1 cellular context compared by ENCODE assay signal in the genomic region with DNA sequence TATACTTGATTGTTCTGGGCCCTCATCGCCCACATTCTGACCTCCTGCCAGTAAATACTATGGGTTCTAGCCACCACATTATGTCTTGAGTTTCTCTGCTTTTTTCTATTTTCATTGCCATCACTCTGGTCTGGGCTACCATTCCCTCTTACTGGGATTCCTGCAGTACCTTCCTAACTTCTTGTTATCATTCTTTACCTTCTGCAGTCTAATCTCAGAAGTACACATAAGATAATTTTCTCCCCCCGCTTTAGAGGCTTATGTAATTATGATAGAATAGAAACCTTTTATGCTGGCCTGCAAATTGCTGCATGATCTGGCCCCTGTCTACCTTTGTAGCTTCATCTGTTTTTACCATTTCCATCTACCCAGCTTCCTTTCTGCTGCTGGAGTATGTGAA.
TF ChIP-seq lines count a peak whose summit lies in the region.

No MANE protein-coding gene starts in this region.

TF ChIP-seq in K562, 482 proteins besides CTCF, POLR2A, EP300 and RAD21 (continued from another document and continues in another):
- 0 out of 2 replicates have a peak, but pooled peaks have one; percentile 29 for TF ChIP-seq GATA2 (CRISPR knock-in tag; IDR thresholded peaks at IDR 0.05)
- no peak for TF ChIP-seq ZNF583 (CRISPR knock-in tag; IDR thresholded peaks at IDR 0.05)
- TF ChIP-seq ZNF224 (CRISPR knock-in tag; IDR thresholded peaks at IDR 0.05), result no peak
- TF ChIP-seq SOX6 (IDR thresholded peaks at IDR 0.05), result peak; percentile 66; the same call in 1 of the 2 replicates
- no peak for TF ChIP-seq BRD4 (IDR thresholded peaks at IDR 0.05)
- no peak for TF ChIP-seq ZNF134 (CRISPR knock-in tag; conservative IDR thresholded peaks at IDR 0.05)
- TF ChIP-seq ZKSCAN3 (CRISPR knock-in tag; IDR thresholded peaks at IDR 0.05), result no peak
- TF ChIP-seq ZNF707 (CRISPR knock-in tag; conservative IDR thresholded peaks at IDR 0.05), result no peak
- TF ChIP-seq ZBTB8A (IDR thresholded peaks at IDR 0.05; ENCODE audit: partially characterized antibody), result no peak
- TF ChIP-seq MEF2D (tag; conservative IDR thresholded peaks at IDR 0.05; ENCODE audit: low read depth), result no peak
- TF ChIP-seq ZBTB1 (CRISPR knock-in tag; IDR thresholded peaks at IDR 0.05; ENCODE audit: borderline replicate concordance, low read depth), result no peak
- TF ChIP-seq ZNF174 (CRISPR knock-in tag; IDR thresholded peaks at IDR 0.05), result no peak
- TF ChIP-seq RB1 (IDR thresholded peaks at IDR 0.05; ENCODE audit: low read depth), result no peak
- no peak for TF ChIP-seq NR2C2 (CRISPR knock-in tag; IDR thresholded peaks at IDR 0.05)
- no peak for TF ChIP-seq NR2C2 (tag; IDR thresholded peaks at IDR 0.05)
- peak; percentile 80 for TF ChIP-seq TEAD4 (IDR thresholded peaks at IDR 0.05; ENCODE audit: low read length)
- no peak for TF ChIP-seq TEAD4 (CRISPR knock-in tag; IDR thresholded peaks at IDR 0.05; ENCODE audit: borderline replicate concordance)
- TF ChIP-seq, protein P1, sequence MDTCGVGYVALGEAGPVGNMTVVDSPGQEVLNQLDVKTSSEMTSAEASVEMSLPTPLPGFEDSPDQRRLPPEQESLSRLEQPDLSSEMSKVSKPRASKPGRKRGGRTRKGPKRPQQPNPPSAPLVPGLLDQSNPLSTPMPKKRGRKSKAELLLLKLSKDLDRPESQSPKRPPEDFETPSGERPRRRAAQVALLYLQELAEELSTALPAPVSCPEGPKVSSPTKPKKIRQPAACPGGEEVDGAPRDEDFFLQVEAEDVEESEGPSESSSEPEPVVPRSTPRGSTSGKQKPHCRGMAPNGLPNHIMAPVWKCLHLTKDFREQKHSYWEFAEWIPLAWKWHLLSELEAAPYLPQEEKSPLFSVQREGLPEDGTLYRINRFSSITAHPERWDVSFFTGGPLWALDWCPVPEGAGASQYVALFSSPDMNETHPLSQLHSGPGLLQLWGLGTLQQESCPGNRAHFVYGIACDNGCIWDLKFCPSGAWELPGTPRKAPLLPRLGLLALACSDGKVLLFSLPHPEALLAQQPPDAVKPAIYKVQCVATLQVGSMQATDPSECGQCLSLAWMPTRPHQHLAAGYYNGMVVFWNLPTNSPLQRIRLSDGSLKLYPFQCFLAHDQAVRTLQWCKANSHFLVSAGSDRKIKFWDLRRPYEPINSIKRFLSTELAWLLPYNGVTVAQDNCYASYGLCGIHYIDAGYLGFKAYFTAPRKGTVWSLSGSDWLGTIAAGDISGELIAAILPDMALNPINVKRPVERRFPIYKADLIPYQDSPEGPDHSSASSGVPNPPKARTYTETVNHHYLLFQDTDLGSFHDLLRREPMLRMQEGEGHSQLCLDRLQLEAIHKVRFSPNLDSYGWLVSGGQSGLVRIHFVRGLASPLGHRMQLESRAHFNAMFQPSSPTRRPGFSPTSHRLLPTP (IDR thresholded peaks at IDR 0.05; ENCODE audit: borderline replicate concordance, extremely low read depth, insufficient read length), result no peak
- no peak for TF ChIP-seq ZNF146 (CRISPR knock-in tag; IDR thresholded peaks at IDR 0.05; ENCODE audit: unreplicated experiment)
- TF ChIP-seq, protein P2, sequence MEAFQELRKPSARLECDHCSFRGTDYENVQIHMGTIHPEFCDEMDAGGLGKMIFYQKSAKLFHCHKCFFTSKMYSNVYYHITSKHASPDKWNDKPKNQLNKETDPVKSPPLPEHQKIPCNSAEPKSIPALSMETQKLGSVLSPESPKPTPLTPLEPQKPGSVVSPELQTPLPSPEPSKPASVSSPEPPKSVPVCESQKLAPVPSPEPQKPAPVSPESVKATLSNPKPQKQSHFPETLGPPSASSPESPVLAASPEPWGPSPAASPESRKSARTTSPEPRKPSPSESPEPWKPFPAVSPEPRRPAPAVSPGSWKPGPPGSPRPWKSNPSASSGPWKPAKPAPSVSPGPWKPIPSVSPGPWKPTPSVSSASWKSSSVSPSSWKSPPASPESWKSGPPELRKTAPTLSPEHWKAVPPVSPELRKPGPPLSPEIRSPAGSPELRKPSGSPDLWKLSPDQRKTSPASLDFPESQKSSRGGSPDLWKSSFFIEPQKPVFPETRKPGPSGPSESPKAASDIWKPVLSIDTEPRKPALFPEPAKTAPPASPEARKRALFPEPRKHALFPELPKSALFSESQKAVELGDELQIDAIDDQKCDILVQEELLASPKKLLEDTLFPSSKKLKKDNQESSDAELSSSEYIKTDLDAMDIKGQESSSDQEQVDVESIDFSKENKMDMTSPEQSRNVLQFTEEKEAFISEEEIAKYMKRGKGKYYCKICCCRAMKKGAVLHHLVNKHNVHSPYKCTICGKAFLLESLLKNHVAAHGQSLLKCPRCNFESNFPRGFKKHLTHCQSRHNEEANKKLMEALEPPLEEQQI (IDR thresholded peaks at IDR 0.05), result peak; percentile 58; the same call in 1 of the 2 replicates
- no peak for TF ChIP-seq KAT2B (IDR thresholded peaks at IDR 0.05; ENCODE audit: low read depth, low read length)
- TF ChIP-seq PHF21A (IDR thresholded peaks at IDR 0.05; ENCODE audit: borderline replicate concordance, low read depth), result no peak
- TF ChIP-seq MECOM (CRISPR knock-in tag; IDR thresholded peaks at IDR 0.05), result no peak
- TF ChIP-seq ZNF668 (CRISPR knock-in tag; IDR thresholded peaks at IDR 0.05), result no peak
- TF ChIP-seq, protein P3, sequence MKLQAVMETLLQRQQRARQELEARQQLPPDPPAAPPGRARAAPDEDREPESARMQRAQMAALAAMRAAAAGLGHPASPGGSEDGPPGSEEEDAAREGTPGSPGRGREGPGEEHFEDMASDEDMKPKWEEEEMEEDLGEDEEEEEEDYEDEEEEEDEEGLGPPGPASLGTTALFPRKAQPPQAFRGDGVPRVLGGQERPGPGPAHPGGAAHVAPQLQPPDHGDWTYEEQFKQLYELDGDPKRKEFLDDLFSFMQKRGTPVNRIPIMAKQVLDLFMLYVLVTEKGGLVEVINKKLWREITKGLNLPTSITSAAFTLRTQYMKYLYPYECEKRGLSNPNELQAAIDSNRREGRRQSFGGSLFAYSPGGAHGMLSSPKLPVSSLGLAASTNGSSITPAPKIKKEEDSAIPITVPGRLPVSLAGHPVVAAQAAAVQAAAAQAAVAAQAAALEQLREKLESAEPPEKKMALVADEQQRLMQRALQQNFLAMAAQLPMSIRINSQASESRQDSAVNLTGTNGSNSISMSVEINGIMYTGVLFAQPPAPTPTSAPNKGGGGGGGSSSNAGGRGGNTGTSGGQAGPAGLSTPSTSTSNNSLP (IDR thresholded peaks at IDR 0.05; ENCODE audit: borderline replicate concordance, low read depth, low read length), result peak; percentile 71; the same call in 1 of the 2 replicates
- no peak for TF ChIP-seq FOXK1 (CRISPR knock-in tag; IDR thresholded peaks at IDR 0.05; ENCODE audit: borderline replicate concordance)
- TF ChIP-seq ZNF780A (CRISPR knock-in tag; IDR thresholded peaks at IDR 0.05), result no peak
- no peak for TF ChIP-seq HDAC6 (IDR thresholded peaks at IDR 0.05; ENCODE audit: low read depth, low read length)
- TF ChIP-seq DMBX1 (CRISPR knock-in tag; IDR thresholded peaks at IDR 0.05; ENCODE audit: borderline replicate concordance), result no peak
- TF ChIP-seq, protein P4, sequence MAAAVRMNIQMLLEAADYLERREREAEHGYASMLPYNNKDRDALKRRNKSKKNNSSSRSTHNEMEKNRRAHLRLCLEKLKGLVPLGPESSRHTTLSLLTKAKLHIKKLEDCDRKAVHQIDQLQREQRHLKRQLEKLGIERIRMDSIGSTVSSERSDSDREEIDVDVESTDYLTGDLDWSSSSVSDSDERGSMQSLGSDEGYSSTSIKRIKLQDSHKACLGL (CRISPR knock-in tag; IDR thresholded peaks at IDR 0.05; ENCODE audit: borderline replicate concordance, poor library complexity, severe bottlenecking), result no peak
- TF ChIP-seq CAMTA2 (CRISPR knock-in tag; conservative IDR thresholded peaks at IDR 0.05), result no peak
- TF ChIP-seq SAFB2 (IDR thresholded peaks at IDR 0.05; ENCODE audit: borderline replicate concordance, low read depth, low read length, severe bottlenecking), result no peak
- TF ChIP-seq POLR3A (IDR thresholded peaks at IDR 0.05; ENCODE audit: borderline replicate concordance, extremely low read depth, insufficient read depth, insufficient read length), result no peak
- TF ChIP-seq CBFA2T3 (IDR thresholded peaks at IDR 0.05), result peak; percentile 87
- TF ChIP-seq TBL1XR1 (IDR thresholded peaks at IDR 0.05; ENCODE audit: low read length in 2 of 2), result 0 out of 4 replicates have a peak, but pooled peaks of 1 of the 2 experiments have one; percentile 53
- TF ChIP-seq RFX1 (IDR thresholded peaks at IDR 0.05), result no peak
- no peak for TF ChIP-seq SMARCC2 (IDR thresholded peaks at IDR 0.05; ENCODE audit: low read depth)
- TF ChIP-seq, protein P5, sequence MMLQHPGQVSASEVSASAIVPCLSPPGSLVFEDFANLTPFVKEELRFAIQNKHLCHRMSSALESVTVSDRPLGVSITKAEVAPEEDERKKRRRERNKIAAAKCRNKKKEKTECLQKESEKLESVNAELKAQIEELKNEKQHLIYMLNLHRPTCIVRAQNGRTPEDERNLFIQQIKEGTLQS (IDR thresholded peaks at IDR 0.05), result no peak
- TF ChIP-seq, protein P5 (CRISPR knock-in tag; conservative IDR thresholded peaks at IDR 0.05), result no peak
- TF ChIP-seq RBM17 (IDR thresholded peaks at IDR 0.05; ENCODE audit: borderline replicate concordance, low read depth, low read length), result no peak
- no peak for TF ChIP-seq HMG20A (CRISPR knock-in tag; conservative IDR thresholded peaks at IDR 0.05)
- TF ChIP-seq ZNF431 (CRISPR knock-in tag; IDR thresholded peaks at IDR 0.05), result no peak
- peak in 1 of 2 experiments; percentile 20; a peak in 1 of 4 replicates for TF ChIP-seq FOXA3 (CRISPR knock-in tag; conservative IDR thresholded peaks at IDR 0.05 in 1 of 2, IDR thresholded peaks at IDR 0.05 in 1 of 2)
- TF ChIP-seq, protein P6, sequence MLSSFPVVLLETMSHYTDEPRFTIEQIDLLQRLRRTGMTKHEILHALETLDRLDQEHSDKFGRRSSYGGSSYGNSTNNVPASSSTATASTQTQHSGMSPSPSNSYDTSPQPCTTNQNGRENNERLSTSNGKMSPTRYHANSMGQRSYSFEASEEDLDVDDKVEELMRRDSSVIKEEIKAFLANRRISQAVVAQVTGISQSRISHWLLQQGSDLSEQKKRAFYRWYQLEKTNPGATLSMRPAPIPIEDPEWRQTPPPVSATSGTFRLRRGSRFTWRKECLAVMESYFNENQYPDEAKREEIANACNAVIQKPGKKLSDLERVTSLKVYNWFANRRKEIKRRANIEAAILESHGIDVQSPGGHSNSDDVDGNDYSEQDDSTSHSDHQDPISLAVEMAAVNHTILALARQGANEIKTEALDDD (IDR thresholded peaks at IDR 0.05), result no peak
- TF ChIP-seq, protein P7, sequence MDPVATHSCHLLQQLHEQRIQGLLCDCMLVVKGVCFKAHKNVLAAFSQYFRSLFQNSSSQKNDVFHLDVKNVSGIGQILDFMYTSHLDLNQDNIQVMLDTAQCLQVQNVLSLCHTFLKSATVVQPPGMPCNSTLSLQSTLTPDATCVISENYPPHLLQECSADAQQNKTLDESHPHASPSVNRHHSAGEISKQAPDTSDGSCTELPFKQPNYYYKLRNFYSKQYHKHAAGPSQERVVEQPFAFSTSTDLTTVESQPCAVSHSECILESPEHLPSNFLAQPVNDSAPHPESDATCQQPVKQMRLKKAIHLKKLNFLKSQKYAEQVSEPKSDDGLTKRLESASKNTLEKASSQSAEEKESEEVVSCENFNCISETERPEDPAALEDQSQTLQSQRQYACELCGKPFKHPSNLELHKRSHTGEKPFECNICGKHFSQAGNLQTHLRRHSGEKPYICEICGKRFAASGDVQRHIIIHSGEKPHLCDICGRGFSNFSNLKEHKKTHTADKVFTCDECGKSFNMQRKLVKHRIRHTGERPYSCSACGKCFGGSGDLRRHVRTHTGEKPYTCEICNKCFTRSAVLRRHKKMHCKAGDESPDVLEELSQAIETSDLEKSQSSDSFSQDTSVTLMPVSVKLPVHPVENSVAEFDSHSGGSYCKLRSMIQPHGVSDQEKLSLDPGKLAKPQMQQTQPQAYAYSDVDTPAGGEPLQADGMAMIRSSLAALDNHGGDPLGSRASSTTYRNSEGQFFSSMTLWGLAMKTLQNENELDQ (CRISPR knock-in tag; IDR thresholded peaks at IDR 0.05; ENCODE audit: borderline replicate concordance), result no peak
- no peak for TF ChIP-seq FUS (optimal IDR thresholded peaks at IDR 0.05; ENCODE audit: low read depth, low read length)
- TF ChIP-seq, protein P8, sequence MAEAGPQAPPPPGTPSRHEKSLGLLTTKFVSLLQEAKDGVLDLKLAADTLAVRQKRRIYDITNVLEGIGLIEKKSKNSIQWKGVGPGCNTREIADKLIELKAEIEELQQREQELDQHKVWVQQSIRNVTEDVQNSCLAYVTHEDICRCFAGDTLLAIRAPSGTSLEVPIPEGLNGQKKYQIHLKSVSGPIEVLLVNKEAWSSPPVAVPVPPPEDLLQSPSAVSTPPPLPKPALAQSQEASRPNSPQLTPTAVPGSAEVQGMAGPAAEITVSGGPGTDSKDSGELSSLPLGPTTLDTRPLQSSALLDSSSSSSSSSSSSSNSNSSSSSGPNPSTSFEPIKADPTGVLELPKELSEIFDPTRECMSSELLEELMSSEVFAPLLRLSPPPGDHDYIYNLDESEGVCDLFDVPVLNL (CRISPR knock-in tag; IDR thresholded peaks at IDR 0.05; ENCODE audit: low read depth), result no peak
- peak; percentile 34; the same call in 1 of the 2 replicates for TF ChIP-seq ADNP (tag; IDR thresholded peaks at IDR 0.05)
- peak; percentile 57; the same call in 1 of the 2 replicates for TF ChIP-seq FOXM1 (IDR thresholded peaks at IDR 0.05; ENCODE audit: low read depth)
- TF ChIP-seq FOXM1 (CRISPR knock-in tag; IDR thresholded peaks at IDR 0.05; ENCODE audit: low read depth), result no peak
- TF ChIP-seq ZNF3 (CRISPR knock-in tag; IDR thresholded peaks at IDR 0.05), result no peak
- TF ChIP-seq SAP30 (IDR thresholded peaks at IDR 0.05; ENCODE audit: borderline replicate concordance, insufficient read depth, low read depth, low read length, poor library complexity, severe bottlenecking), result no peak
- TF ChIP-seq FOSL1 (tag; conservative IDR thresholded peaks at IDR 0.05), result no peak
- TF ChIP-seq, protein P9, sequence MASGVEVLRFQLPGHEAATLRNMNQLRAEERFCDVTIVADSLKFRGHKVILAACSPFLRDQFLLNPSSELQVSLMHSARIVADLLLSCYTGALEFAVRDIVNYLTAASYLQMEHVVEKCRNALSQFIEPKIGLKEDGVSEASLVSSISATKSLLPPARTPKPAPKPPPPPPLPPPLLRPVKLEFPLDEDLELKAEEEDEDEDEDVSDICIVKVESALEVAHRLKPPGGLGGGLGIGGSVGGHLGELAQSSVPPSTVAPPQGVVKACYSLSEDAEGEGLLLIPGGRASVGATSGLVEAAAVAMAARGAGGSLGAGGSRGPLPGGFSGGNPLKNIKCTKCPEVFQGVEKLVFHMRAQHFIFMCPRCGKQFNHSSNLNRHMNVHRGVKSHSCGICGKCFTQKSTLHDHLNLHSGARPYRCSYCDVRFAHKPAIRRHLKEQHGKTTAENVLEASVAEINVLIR (CRISPR knock-in tag; IDR thresholded peaks at IDR 0.05), result no peak
- no peak for TF ChIP-seq ZNF717 (CRISPR knock-in tag; IDR thresholded peaks at IDR 0.05)
- TF ChIP-seq, protein P10, sequence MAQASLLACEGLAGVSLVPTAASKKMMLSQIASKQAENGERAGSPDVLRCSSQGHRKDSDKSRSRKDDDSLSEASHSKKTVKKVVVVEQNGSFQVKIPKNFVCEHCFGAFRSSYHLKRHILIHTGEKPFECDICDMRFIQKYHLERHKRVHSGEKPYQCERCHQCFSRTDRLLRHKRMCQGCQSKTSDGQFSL (CRISPR knock-in tag; IDR thresholded peaks at IDR 0.05), result no peak
- TF ChIP-seq, protein P10 (tag; IDR thresholded peaks at IDR 0.05), result no peak
